8 cellular contexts compared by ENCODE assay signal in genomic region chr22:23144926-23145906, GRCh38. TPM values are rescaled to one million over a fixed set of nuclear protein-coding genes. Genes with fewer than 3 reads are reported as not detected.
DNase-seq lines count a peak whose midpoint lies in the region; ATAC-seq, FAIRE-seq and TF ChIP-seq lines count a peak whose summit lies in the region.

TSS of gene RAB36 (plus strand) at chr22:23145477. CDS start at chr22:23146617, 1,140 bp downstream.

- POLR2A ChIA-PET in T-cell (lab: Charles Lee) = interaction anchor here in 1 of 2 donors (0.6 to 1.0 kb wide), 2 partner anchors 9 to 26 kb away, joined by 3 to 7 read pairs; no protein-coding TSS in a partner anchor

- H3K4me3 Mint-ChIP-seq in T-cell (peak within 1 kb of the TSS; percentile 70 to 78 (median 74)), osteocyte (ENCODE audit: unreplicated experiment) (peak within 1 kb of the TSS; percentile 78)

- no peaks in the 10 kb centered on the region for H3K36me3 Mint-ChIP-seq in T-cell
- H3K36me3 Mint-ChIP-seq in osteocyte (ENCODE audit: unreplicated experiment) = peaks cover 2% of the 10 kb centered on the region

- CTCF ChIA-PET in T-cell (lab: Charles Lee) = interaction anchor here in 1 of 2 donors (0.7 to 1.1 kb wide), 7 partner anchors 9 to 134 kb away, joined by 3 to 8 read pairs (median 3); partner anchors contain the start of gene BCR

- DNase-seq in GM12892 (ENCODE audit: insufficient read length) = peak; percentile 79
- peak; percentile 23 for DNase-seq in NB4 (ENCODE audit: low read depth)
- DNase-seq in T-cell = peak; percentile 65 to 94 (median 84)
- DNase-seq in amniotic epithelial cell (ENCODE audit: low read depth) = peak; percentile 99
- DNase-seq in cardiac septum (ENCODE audit: low spot score) = peak; percentile 97
- DNase-seq in osteocyte (ENCODE audit: extremely low spot score, unreplicated experiment) = peak; percentile 99

- no peak within 1 kb of the TSS for H3K4me3 ChIP-seq in NB4 (ENCODE audit: low read depth, low read length)

- no peaks in the 10 kb centered on the region for H3K27me3 Mint-ChIP-seq in T-cell
- no peaks in the 10 kb centered on the region for H3K27me3 Mint-ChIP-seq in osteocyte (ENCODE audit: unreplicated experiment)

- H3K27ac Mint-ChIP-seq in T-cell (peak within 1 kb of the TSS; percentile 90 to 91), osteocyte (ENCODE audit: unreplicated experiment) (peak within 1 kb of the TSS; percentile 88)

- intact Hi-C loops in cardiac septum (cut with DNase I) = no loop called here

- FAIRE-seq in GM12892 (lab: Jason Lieb, UNC) = peak; percentile 78

- TF ChIP-seq POLR2A in GM12892 (IDR thresholded peaks at IDR 0.05; ENCODE audit: low read depth, low read length) (no peak), NB4 (IDR thresholded peaks at IDR 0.05; ENCODE audit: extremely low read depth, insufficient read length) (no peak)

- peak within 1 kb of the TSS; percentile 70 for H3K27ac ChIP-seq in temporal lobe (ENCODE audit: low read depth, low read length)

- H3K4me1 Mint-ChIP-seq in T-cell (peaks cover 48 to 56% (median 49%) of the 10 kb centered on the region in 3 donors), osteocyte (ENCODE audit: unreplicated experiment) (peaks cover 21% of the 10 kb centered on the region)

- TF ChIP-seq CTCF in NB4 (IDR thresholded peaks at IDR 0.05; ENCODE audit: low read depth, low read length) = no peak
- no peak for TF ChIP-seq CTCF in osteocyte (IDR thresholded peaks at IDR 0.05)

- ATAC-seq in T-cell (replicated peaks in 1 of 4) (peak; percentile 51 to 61 (median 56)), HG03442 (IDR thresholded peaks at IDR 0.05; ENCODE audit: unreplicated experiment) (no peak)

- H3K9me3 Mint-ChIP-seq in T-cell (no peaks in the 10 kb centered on the region), osteocyte (ENCODE audit: unreplicated experiment) (no peaks in the 10 kb centered on the region)

RNA-seq across cellular contexts. Expression of gene RAB36, which starts in this region (rescaled TPM):
- polyA plus RNA-seq in GM12892 (2012; ENCODE audit: missing spikeins) = not detected
- total RNA-seq in T-cell = 1 to 10 TPM in 1 of 5 donors, under 1 TPM in 4; 0.18 to 1.8 (median 0.47) TPM
- total RNA-seq in cardiac septum = 0.70 TPM
- total RNA-seq in osteocyte = 3.8 and 4.8 TPM in 2 replicates
- total RNA-seq in temporal lobe = 4.9 TPM

Comparison
In these comparisons a context has a peak if more than half of its experiments do, and no peak if none do; other contexts are left out.
1. Peak in DNase-seq in cardiac septum; RNA of the gene not detected or under 1 TPM.
2. DNase-seq: peak in every context shown above with its lines; median percentile 99 in amniotic epithelial cell; 99 in osteocyte; 97 in cardiac septum; 84 in T-cell; 79 in GM12892; 23 in NB4.